8 cellular contexts compared by ENCODE assay signal in genomic region chr12:109899345-109899744, GRCh38. TPM values are rescaled to one million over a fixed set of nuclear protein-coding genes. Genes with fewer than 3 reads are reported as not detected.
A peak's percentile ranks its signal among the peaks of the same experiment; 100 is the strongest.
DNase-seq lines count a peak whose midpoint lies in the region; ATAC-seq and TF ChIP-seq lines count a peak whose summit lies in the region.
"Not testable (repeated sequence)": the region's sequence is repeated elsewhere in the genome, so short reads cannot be mapped to it uniquely, and the experiment has no call there.

No MANE protein-coding gene starts in this region.

- peak overlapping the region; percentile 83 for H3K4me3 ChIP-seq in AG10803 (ENCODE audit: low read length)
- H3K4me3 ChIP-seq in HFF-Myc (replicated peaks; ENCODE audit: low read depth, low read length), result peak overlapping the region; percentile 60
- peak overlapping the region; percentile 74 to 83; a peak in 3 of 4 replicates for H3K4me3 ChIP-seq in SK-N-SH (ENCODE audit: low read depth in 2 of 2, low read length in 1 of 2)
- H3K4me3 ChIP-seq in duodenal mucosa (ENCODE audit: low read depth in 1 of 2, low read length in 2 of 2), result peak overlapping the region; percentile 91 to 96
- H3K4me3 ChIP-seq in right cardiac atrium (ENCODE audit: low read length), result peak overlapping the region; percentile 80
- H3K4me3 ChIP-seq in spleen, result peak overlapping the region in 5 of 8 donors; percentile 85 to 97 (median 91)

- not testable (repeated sequence) for TF ChIP-seq POLR2A in spleen (IDR thresholded peaks at IDR 0.05)

- H3K79me2 ChIP-seq in SK-N-SH (ENCODE audit: insufficient read depth), result peaks cover 34% of the 10 kb centered on the region

- not testable (repeated sequence) for ATAC-seq in right cardiac atrium

- POLR2A ChIA-PET in SK-N-SH (lab: Yijun Ruan, JAX), result not testable (repeated sequence)

- 95% methylated on average over 15 of the region's 15 CpGs for WGBS in SK-N-SH (ENCODE audit: low lambda C conversion rate)
- WGBS in right cardiac atrium, result 92% methylated on average over 15 of the region's 15 CpGs
- whole genome bisulfite sequencing in spleen, 5 donors, result 87 to 95% (median 91%) methylated on average over 15 of the region's 15 CpGs

- DNase-seq in AG10803 (ENCODE audit: low read depth); HFF-Myc (ENCODE audit: extremely low read depth, low read depth); SK-N-SH; activated naive CD4-positive, alpha-beta T cell treated with anti-CD3 and anti-CD28 coated beads, Interleukin-2, amount 10 ng/mL, durations not matched to agents 7 days and 5 days; right cardiac atrium; nephron progenitor cell; spleen: not testable (repeated sequence)

- H3K4me2 ChIP-seq in SK-N-SH, result peak overlapping the region; percentile 82

- not testable (repeated sequence) for TF ChIP-seq RAD21 in SK-N-SH (IDR thresholded peaks at IDR 0.05; ENCODE audit: low read length)

- H3K36me3 Mint-ChIP-seq in activated naive CD4-positive, alpha-beta T cell treated with anti-CD3 and anti-CD28 coated beads, Interleukin-2, amount 10 ng/mL, durations not matched to agents 7 days and 5 days, result peaks cover 17% of the 10 kb centered on the region
- not testable (repeated sequence) for H3K36me3 Mint-ChIP-seq in nephron progenitor cell (ENCODE audit: low read depth)

- TF ChIP-seq CTCF in AG10803 (conservative IDR thresholded peaks at IDR 0.05; ENCODE audit: low read length); HFF-Myc (IDR thresholded peaks at IDR 0.05; ENCODE audit: low read depth, low read length, missing control alignments); SK-N-SH (IDR thresholded peaks at IDR 0.05); nephron progenitor cell (IDR thresholded peaks at IDR 0.05); spleen (IDR thresholded peaks at IDR 0.05 in 8 of 11, conservative IDR thresholded peaks at IDR 0.05 in 3 of 11): not testable (repeated sequence)

- peak overlapping the region; percentile 89 for H3K27ac Mint-ChIP-seq in activated naive CD4-positive, alpha-beta T cell treated with anti-CD3 and anti-CD28 coated beads, Interleukin-2, amount 10 ng/mL, durations not matched to agents 7 days and 5 days
- H3K27ac Mint-ChIP-seq in nephron progenitor cell, result peak overlapping the region; percentile 92

- not testable (repeated sequence) for H3K9me2 ChIP-seq in SK-N-SH

- H3K4me3 Mint-ChIP-seq in activated naive CD4-positive, alpha-beta T cell treated with anti-CD3 and anti-CD28 coated beads, Interleukin-2, amount 10 ng/mL, durations not matched to agents 7 days and 5 days, result peak overlapping the region; percentile 87
- H3K4me3 Mint-ChIP-seq in nephron progenitor cell, result peak overlapping the region; percentile 91

- peaks cover 30% of the 10 kb centered on the region for H3K4me1 Mint-ChIP-seq in activated naive CD4-positive, alpha-beta T cell treated with anti-CD3 and anti-CD28 coated beads, Interleukin-2, amount 10 ng/mL, durations not matched to agents 7 days and 5 days
- peaks cover 40% of the 10 kb centered on the region for H3K4me1 Mint-ChIP-seq in nephron progenitor cell

- TF ChIP-seq EP300 in SK-N-SH (IDR thresholded peaks at IDR 0.05; ENCODE audit: borderline replicate concordance in 1 of 2, low read depth in 1 of 2, low read length in 1 of 2), result not testable (repeated sequence)

- H3K36me3 ChIP-seq in SK-N-SH (replicated peaks in 1 of 2; ENCODE audit: control insufficient read depth in 1 of 2, insufficient read depth in 2 of 2, low read length in 1 of 2) (peaks cover 12 to 14% of the 10 kb centered on the region in 2 experiments), duodenal mucosa (ENCODE audit: control insufficient read depth in 1 of 2, insufficient read depth in 2 of 2, low read length in 2 of 2) (peaks cover 14 to 16% of the 10 kb centered on the region in 2 donors), spleen (peaks cover 0 to 21% (median 16%) of the 10 kb centered on the region in 6 donors)

- peak overlapping the region; percentile 95 for H2AFZ ChIP-seq in SK-N-SH (ENCODE audit: low read depth)

- CTCF ChIA-PET in SK-N-SH (lab: Yijun Ruan, JAX), result interaction anchor here (1.4 kb wide), 1 partner anchor 18 kb away, joined by 4 read pairs; the partner anchor contains the start of gene GLTP
- CTCF ChIA-PET in activated naive CD4-positive, alpha-beta T cell treated with anti-CD3 and anti-CD28 coated beads, Interleukin-2, amount 10 ng/mL, durations not matched to agents 7 days and 5 days (lab: Charles Lee), result interaction anchor here (2.1 kb wide), 1 partner anchor 11 kb away, joined by 7 read pairs; no protein-coding TSS in a partner anchor

- H3K9ac ChIP-seq in SK-N-SH (peak overlapping the region; percentile 89; the same call in 1 of the 2 replicates), duodenal mucosa (ENCODE audit: low read depth in 1 of 2, low read length in 2 of 2) (peak overlapping the region in 1 of 2 donors; percentile 83)

- H3K4me1 ChIP-seq in SK-N-SH (ENCODE audit: control insufficient read depth in 1 of 2, insufficient read depth in 2 of 2, low read depth in 1 of 2, low read length in 1 of 2); right cardiac atrium (ENCODE audit: control insufficient read depth, insufficient read depth, low read length): not testable (repeated sequence)
- peaks cover 15 to 17% of the 10 kb centered on the region in 2 donors for H3K4me1 ChIP-seq in duodenal mucosa (ENCODE audit: control insufficient read depth in 1 of 2, insufficient read depth in 2 of 2, low read length in 2 of 2)
- peaks cover 13 to 42% (median 31%) of the 10 kb centered on the region in 6 donors for H3K4me1 ChIP-seq in spleen

- not testable (repeated sequence) for H4K20me1 ChIP-seq in SK-N-SH (ENCODE audit: insufficient read depth)

- H3K27me3 Mint-ChIP-seq in activated naive CD4-positive, alpha-beta T cell treated with anti-CD3 and anti-CD28 coated beads, Interleukin-2, amount 10 ng/mL, durations not matched to agents 7 days and 5 days; nephron progenitor cell (ENCODE audit: low read depth, poor library complexity): not testable (repeated sequence)

- intact Hi-C loops in right cardiac atrium (cut with DNase I); spleen (cut with DNase I; ENCODE audit: low total_unique reads): not testable (repeated sequence)

- H3F3A ChIP-seq in SK-N-SH (replicated peaks; ENCODE audit: insufficient read depth), result not testable (repeated sequence)

- H3K9me3 Mint-ChIP-seq in activated naive CD4-positive, alpha-beta T cell treated with anti-CD3 and anti-CD28 coated beads, Interleukin-2, amount 10 ng/mL, durations not matched to agents 7 days and 5 days; nephron progenitor cell: not testable (repeated sequence)

- H3K9me3 ChIP-seq in SK-N-SH; duodenal mucosa (ENCODE audit: control insufficient read depth in 1 of 2, low read length in 2 of 2); right cardiac atrium (ENCODE audit: control insufficient read depth, low read length); spleen: not testable (repeated sequence)

- not testable (repeated sequence) for H3K27me3 ChIP-seq in SK-N-SH (ENCODE audit: insufficient read depth); duodenal mucosa (ENCODE audit: control insufficient read depth in 1 of 2, insufficient read depth in 2 of 2, low read length in 2 of 2); right cardiac atrium (ENCODE audit: control insufficient read depth, insufficient read depth); spleen (replicated peaks in 1 of 7)

- peak overlapping the region in 1 of 2 experiments; percentile 72; a peak in 2 of 4 replicates for H3K27ac ChIP-seq in SK-N-SH (ENCODE audit: low read depth in 2 of 2, low read length in 1 of 2)
- not testable (repeated sequence) for H3K27ac ChIP-seq in duodenal mucosa (ENCODE audit: low read depth, low read length); right cardiac atrium (ENCODE audit: low read length)
- H3K27ac ChIP-seq in spleen, result peak overlapping the region; percentile 66 to 90 (median 85)

RNA-seq across cellular contexts. Expression of gene TCHP, which starts 0.7 kb away (rescaled TPM):
- polyA plus RNA-seq in SK-N-SH (2012; rRNA removed) (19.0 and 37.3 TPM in 2 replicates), right cardiac atrium (10.1 TPM), spleen (10 to 100 TPM in 1 of 3 donors, 1 to 10 TPM in 2; 7.3 to 12.5 (median 7.6) TPM)
- polyA plus RNA-seq in SK-N-SH (2012; cell fraction: cytosol; rRNA removed), result 27.3 and 33.6 TPM in 2 replicates
- 58.3 and 84.4 TPM in 2 replicates for polyA plus RNA-seq in SK-N-SH (2012; cell fraction: nucleus; rRNA removed)
- total RNA-seq in right cardiac atrium (10 to 100 TPM in 3 of 4 donors, 1 to 10 TPM in 1; 7.1 to 13.5 (median 10.3) TPM), spleen (10 to 100 TPM; 21.8 to 35.9 (median 29.0) TPM)

RNA-seq across cellular contexts. Expression of gene GLTP, which starts 19.0 kb away (rescaled TPM):
- polyA plus RNA-seq in SK-N-SH (2012; rRNA removed) (16.9 and 23.0 TPM in 2 replicates), right cardiac atrium (20.7 TPM), spleen (10 to 100 TPM; 26.3 to 31.5 (median 30.3) TPM)
- 20.3 and 20.5 TPM in 2 replicates for polyA plus RNA-seq in SK-N-SH (2012; cell fraction: cytosol; rRNA removed)
- 6.1 and 10.8 TPM in 2 replicates for polyA plus RNA-seq in SK-N-SH (2012; cell fraction: nucleus; rRNA removed)
- total RNA-seq in right cardiac atrium (10 to 100 TPM; 20.5 to 26.8 (median 22.3) TPM), spleen (10 to 100 TPM; 25.6 to 45.5 (median 35.0) TPM)
